In the genomic region with DNA sequence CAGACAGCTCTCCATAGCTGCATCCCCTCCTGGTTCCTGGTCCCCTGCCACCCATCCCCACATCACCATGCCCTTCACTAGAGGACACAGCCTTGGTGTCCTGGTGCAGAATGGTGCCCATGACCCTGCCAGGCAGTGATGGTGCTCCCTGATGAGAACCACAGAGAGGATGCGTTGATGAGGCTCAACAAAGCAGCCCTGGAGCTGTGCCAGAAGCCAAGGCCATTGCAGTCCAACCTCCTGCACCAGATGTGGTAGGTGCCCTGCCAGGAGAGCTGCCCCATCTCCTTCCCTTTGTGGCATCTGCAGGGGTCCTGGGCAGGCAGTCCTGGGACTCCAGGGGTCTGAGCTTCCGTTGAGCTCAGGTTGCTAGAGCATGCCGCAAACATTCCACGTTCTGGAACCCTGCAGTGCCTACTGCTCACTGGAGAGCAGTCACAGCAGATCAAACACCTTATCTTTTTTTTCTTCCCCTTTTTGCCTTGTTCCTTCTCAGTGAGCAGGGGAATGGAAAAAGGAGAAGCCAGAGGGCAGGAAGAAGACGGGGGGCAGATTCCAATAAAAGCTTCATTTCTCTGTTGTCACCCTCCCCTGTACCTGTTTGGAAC, we compare ENCODE assay signal across 1 cellular context.
TF ChIP-seq lines count a peak whose summit lies in the region.

No MANE protein-coding gene starts in this region.

TF ChIP-seq in H1, 55 proteins besides CTCF, POLR2A, EP300 and RAD21:
- TF ChIP-seq SP2 (IDR thresholded peaks at IDR 0.05; ENCODE audit: low read length) (no peak), CTBP2 (IDR thresholded peaks at IDR 0.05; ENCODE audit: borderline replicate concordance, insufficient read depth, insufficient read length, low read length) (no peak), CEBPB (IDR thresholded peaks at IDR 0.05; ENCODE audit: low read depth, low read length) (no peak)
